ENCODE assay signal across 25 cellular contexts in genomic region chr13:103178986-103179695, GRCh38.
A peak's percentile ranks its signal among the peaks of the same experiment; 100 is the strongest.
DNase-seq lines count a peak whose midpoint lies in the region; ATAC-seq, FAIRE-seq and TF ChIP-seq lines count a peak whose summit lies in the region.
"Had no signal": no experiment of that assay in that cellular context is flagged by ENCODE, and none has a peak within 500 bp of the region (broad histone marks: within the 10 kb centered on the region; RNA-seq: fewer than 3 reads in every experiment).

No MANE protein-coding gene starts in this region.

- no peak for FAIRE-seq in GM12878 (lab: Jason Lieb, UNC)
- FAIRE-seq: D721Med, GM19239, H54, RCC 7860 had no signal

- TF ChIP-seq EP300 in GM12878 (IDR thresholded peaks at IDR 0.05; ENCODE audit: borderline replicate concordance in 1 of 2, control insufficient read depth in 1 of 2, low read depth in 2 of 2, low read length in 2 of 2), result peak in 1 of 2 experiments; percentile 60; a peak in 3 of 4 replicates

- DNase-seq in NCI-H2227 treated with DMSO at 0.1 percent for 48 hours (lab: John Stamatoyannopoulos, UW) (peak; percentile 38), GM12878 (ENCODE audit: low read depth, low spot score) (peak; percentile 46), pons (ENCODE audit: low spot score) (no peak), HPDE6-E6E7 (ENCODE audit: extremely low spot score) (no peak)
- no peak for DNase-seq in activated CD4-positive, CD25-positive, alpha-beta regulatory T cell (lab: John Stamatoyannopoulos, UW)
- DNase-seq: 8988T; BE2C; CD8-positive, alpha-beta T cell; DND-41; GDM1; HFFc6; IMR-90; Karpas-422; MG63; NCI-H1105 treated with DMSO at 0.1 percent for 48 hours; NCI-H187 treated with DMSO at 0.1 percent for 48 hours; SIG-M5; T-helper 17 cell had no signal

- H4K20me1 ChIP-seq in BLaER1 (no peaks in the 10 kb centered on the region), GM12878 (ENCODE audit: control insufficient read depth, insufficient read depth) (no peaks in the 10 kb centered on the region)

- H3K4me2 ChIP-seq in BLaER1, result peak overlapping the region; percentile 31
- no peak overlapping the region for H3K4me2 ChIP-seq in GM12878 (ENCODE audit: control insufficient read depth, insufficient read depth)

- SMC1A ChIA-PET in GM12878 (lab: Charles Lee; ENCODE audit: uncharacterized antibody, unreplicated experiment), result interaction anchor here (0.7 to 2.4 kb wide), 7 partner anchors 9 to 304 kb away, joined by 3 to 8 read pairs (median 3); no protein-coding TSS in a partner anchor

- BruUV-seq in GM12878 (replicated peaks; lab: Mats Ljungman, UMichigan), result no TSS peak

- TF ChIP-seq POLR2A in GM12878 (IDR thresholded peaks at IDR 0.05; ENCODE audit: low read depth, low read length), result no peak

- RAD21 ChIA-PET in GM12878 (lab: Charles Lee; ENCODE audit: unreplicated experiment), result interaction anchor here (2.2 kb wide), 1 partner anchor 48 kb away, joined by 8 read pairs; no protein-coding TSS in a partner anchor

- H3K9me3 ChIP-seq in BLaER1, result no peaks in the 10 kb centered on the region
- no peaks in the 10 kb centered on the region for H3K9me3 ChIP-seq in GM12878 (replicated peaks; ENCODE audit: control insufficient read depth, insufficient read depth, low read length)
- H3K9me3 ChIP-seq: BE2C, MG63 had no signal

- intact Hi-C loops in GM12878 (cut with micrococcal nuclease; ENCODE audit: unreplicated experiment), result loop anchor here (1.0 to 2.0 kb wide), 4 partner anchors 48 to 172 kb away; partner anchors contain the start of gene SLC10A2

- TF ChIP-seq RAD21 in GM12878 (IDR thresholded peaks at IDR 0.05; ENCODE audit: insufficient read depth, low read depth, low read length), result no peak

- H2AFZ ChIP-seq in GM12878 (ENCODE audit: control insufficient read depth, low read depth, low read length), result no peak overlapping the region

- H3K27me3 ChIP-seq in BLaER1 (no peaks in the 10 kb centered on the region), GM12878 (replicated peaks in 1 of 2; ENCODE audit: control insufficient read depth in 2 of 2, insufficient read depth in 2 of 2, low read length in 1 of 2) (no peaks in the 10 kb centered on the region)
- H3K27me3 ChIP-seq: BE2C, MG63 had no signal

- no peak overlapping the region for H3K9ac ChIP-seq in BLaER1
- no peak overlapping the region for H3K9ac ChIP-seq in GM12878 (ENCODE audit: control insufficient read depth, insufficient read depth, low read length)

- peaks cover 15% of the 10 kb centered on the region for H3K4me1 ChIP-seq in BLaER1
- peaks cover 9% of the 10 kb centered on the region for H3K4me1 ChIP-seq in GM12878 (ENCODE audit: control insufficient read depth, insufficient read depth, low read length)
- H3K4me1 ChIP-seq: BE2C had no signal

- ATAC-seq in GM19025 (IDR thresholded peaks at IDR 0.05; ENCODE audit: low read depth, unreplicated experiment) (peak; percentile 55), GM12878 (peak; percentile 87), GM21717 (IDR thresholded peaks at IDR 0.05; ENCODE audit: unreplicated experiment) (no peak)
- ATAC-seq: CD8-positive, alpha-beta T cell; T-helper 17 cell had no signal

- TF ChIP-seq CTCF in GM12878 (IDR thresholded peaks at IDR 0.05 in 2 of 3, conservative IDR thresholded peaks at IDR 0.05 in 1 of 3; ENCODE audit: control insufficient read depth in 2 of 3, extremely low read depth in 1 of 3, insufficient read depth in 1 of 3, low read depth in 3 of 3, low read length in 3 of 3), result no peak

- H3K79me2 ChIP-seq in GM12878 (ENCODE audit: control insufficient read depth, insufficient read depth, low read length), result no peaks in the 10 kb centered on the region

- H3K4me3 ChIP-seq in BLaER1, result no peak overlapping the region
- H3K4me3 ChIP-seq in GM12878, result no peak overlapping the region
- H3K4me3 ChIP-seq: MG63 had no signal

- POLR2A ChIA-PET in GM12878 (lab: Charles Lee), result interaction anchor here (1.5 kb wide), 1 partner anchor 46 kb away, joined by 4 read pairs; no protein-coding TSS in a partner anchor

- CTCF ChIA-PET in GM12878 (lab: Yijun Ruan, JAX), result interaction anchor here (1.1 to 3.0 kb wide), 2 partner anchors 11 to 274 kb away, joined by 4 to 12 read pairs; no protein-coding TSS in a partner anchor

- no peak overlapping the region for H3K27ac ChIP-seq in BLaER1
- H3K27ac ChIP-seq in GM12878 (ENCODE audit: control insufficient read depth, insufficient read depth), result no peak overlapping the region

- 49% methylated on average over 9 of the region's 9 CpGs for WGBS in GM12878 (ENCODE audit: insufficient coverage, insufficient replicate concordance, low lambda C conversion rate, missing lambda C conversion rate)

- no peaks in the 10 kb centered on the region for H3K36me3 ChIP-seq in BLaER1
- no peaks in the 10 kb centered on the region for H3K36me3 ChIP-seq in GM12878 (ENCODE audit: control insufficient read depth in 2 of 2, insufficient read depth in 2 of 2, low read length in 1 of 2)
- H3K36me3 ChIP-seq: BE2C, MG63 had no signal

- in situ Hi-C loops in GM12878 (cut with MboI), result loop anchor here (25.0 kb wide), 1 partner anchor 1583 kb away; no protein-coding TSS in a partner anchor

TF ChIP-seq in GM12878, 131 proteins besides CTCF, POLR2A, EP300 and RAD21 (continues in another document):
- TF ChIP-seq SRF (IDR thresholded peaks at IDR 0.05; ENCODE audit: low read depth in 2 of 2, low read length in 2 of 2) (no peak), CUX1 (IDR thresholded peaks at IDR 0.05; ENCODE audit: insufficient replicate concordance, low read depth, low read length) (no peak), ESRRA (IDR thresholded peaks at IDR 0.05; ENCODE audit: low read length) (no peak), CEBPZ (IDR thresholded peaks at IDR 0.05; ENCODE audit: low read depth, low read length) (no peak)

Comparison
In these comparisons a context has a peak if more than half of its experiments do, and no peak if none do; other contexts are left out.
1. DNase-seq: peak in NCI-H2227 treated with DMSO at 0.1 percent for 48 hours (single experiment) and GM12878 (single experiment); none in pons (single experiment), HPDE6-E6E7 (single experiment) and activated CD4-positive, CD25-positive, alpha-beta regulatory T cell (0 of 4).